In genomic region chr9:70403618-70404025, GRCh38 we compare ENCODE assay signal across 12 cellular contexts. TPM values are rescaled to one million over a fixed set of nuclear protein-coding genes. Genes with fewer than 3 reads are reported as not detected.
A peak's percentile ranks its signal among the peaks of the same experiment; 100 is the strongest.
DNase-seq lines count a peak whose midpoint lies in the region; ATAC-seq and TF ChIP-seq lines count a peak whose summit lies in the region.
"Had no signal": no experiment of that assay in that cellular context is flagged by ENCODE, and none has a peak within 500 bp of the region (broad histone marks: within the 10 kb centered on the region; RNA-seq: fewer than 3 reads in every experiment).

No MANE protein-coding gene starts in this region.

- no peaks in the 10 kb centered on the region for H3K36me3 Mint-ChIP-seq in T-helper 17 cell (ENCODE audit: low read depth)

- no peaks in the 10 kb centered on the region for H3K9me3 ChIP-seq in T-helper 17 cell (ENCODE audit: control insufficient read depth, low read length, poor library complexity, severe bottlenecking)

- H3K4me1 Mint-ChIP-seq in T-helper 17 cell = peaks cover 65% of the 10 kb centered on the region

- peak overlapping the region; percentile 39 for H3K27ac Mint-ChIP-seq in T-helper 17 cell

- DNase-seq in AG10803 (ENCODE audit: low read depth) = peak; percentile 38
- no peak for DNase-seq in T-helper 17 cell
- DNase-seq in fibroblast of mammary gland (ENCODE audit: low read depth) = peak; percentile 68
- DNase-seq in renal cortical epithelial cell (ENCODE audit: low read depth) = peak; percentile 49
- DNase-seq in DMS153 (lab: John Stamatoyannopoulos, UW) = no peak
- no peak for DNase-seq in epidermal melanocyte (ENCODE audit: insufficient read length, low spot score)
- DNase-seq: NCI-H1436; NK-92 treated with Interleukin-12 subunit alpha and Interleukin-12 subunit beta, amount 100 ng/mL, for 24 hours; stimulated activated CD4-positive, alpha-beta T cell treated with anti-CD3 and anti-CD28 coated beads, Interleukin-4, amount 100 ng/mL, for 1 hour had no signal

- ATAC-seq in T-helper 17 cell (no peak), HG03460 (IDR thresholded peaks at IDR 0.05; ENCODE audit: unreplicated experiment) (no peak), GM18867 (IDR thresholded peaks at IDR 0.05; ENCODE audit: unreplicated experiment) (no peak)

- H3K4me3 Mint-ChIP-seq in T-helper 17 cell = no peak overlapping the region
- H3K4me3 Mint-ChIP-seq: nephron had no signal

- H3K27me3 Mint-ChIP-seq in T-helper 17 cell = no peaks in the 10 kb centered on the region

- TF ChIP-seq CTCF in AG10803 (conservative IDR thresholded peaks at IDR 0.05; ENCODE audit: low read length) (no peak), fibroblast of mammary gland (conservative IDR thresholded peaks at IDR 0.05; ENCODE audit: control insufficient read depth, insufficient read depth, low read depth, low read length) (no peak)

- H3K4me3 ChIP-seq in AG10803 (ENCODE audit: low read length) = no peak overlapping the region
- no peak overlapping the region for H3K4me3 ChIP-seq in fibroblast of mammary gland (ENCODE audit: control insufficient read depth, low read depth, low read length)

RNA-seq across cellular contexts. Expression of gene KLF9, which starts 10.8 kb away (rescaled TPM):
- 10 to 100 TPM; 78.0 to 82.7 TPM for total RNA-seq in T-helper 17 cell
- 20.7 and 30.9 TPM in 2 replicates for total RNA-seq in renal cortical epithelial cell

Comparison
In these comparisons a context has a peak if more than half of its experiments do, and no peak if none do; other contexts are left out.
1. DNase-seq: peak in AG10803 (single experiment), fibroblast of mammary gland (single experiment) and renal cortical epithelial cell (single experiment); none in T-helper 17 cell (0 of 3), DMS153 (single experiment) and epidermal melanocyte (single experiment).